Comparison of ENCODE assay signal across 25 cellular contexts in genomic region chr1:232417849-232418248, GRCh38.
"Had no signal": no experiment of that assay in that cellular context is flagged by ENCODE, and none has a peak within 500 bp of the region (broad histone marks: within the 10 kb centered on the region; RNA-seq: fewer than 3 reads in every experiment).

No MANE protein-coding gene starts in this region.

- H3K27ac ChIP-seq: gastrocnemius medialis, neutrophil, pancreas, right lobe of liver, testis, tibial artery, upper lobe of right lung, uterus had no signal

- H3K9me3 ChIP-seq: gastrocnemius medialis, neutrophil, pancreas, right lobe of liver, testis, tibial artery, upper lobe of right lung, uterus had no signal

- H3K4me3 Mint-ChIP-seq: effector memory CD8-positive, alpha-beta T cell; memory B cell; naive thymus-derived CD4-positive, alpha-beta T cell; nephron progenitor cell had no signal

- ATAC-seq: effector memory CD8-positive, alpha-beta T cell; gastrocnemius medialis; left lobe of liver; naive thymus-derived CD4-positive, alpha-beta T cell; pancreas; right lobe of liver; upper lobe of right lung had no signal

- H3K9me3 Mint-ChIP-seq: effector memory CD8-positive, alpha-beta T cell; memory B cell; naive thymus-derived CD4-positive, alpha-beta T cell; nephron progenitor cell had no signal

- H3K27ac Mint-ChIP-seq: effector memory CD8-positive, alpha-beta T cell; memory B cell; naive thymus-derived CD4-positive, alpha-beta T cell; nephron progenitor cell had no signal

- H3K4me1 ChIP-seq: gastrocnemius medialis, pancreas, right lobe of liver, testis, upper lobe of right lung, uterus had no signal

- H3K36me3 Mint-ChIP-seq: memory B cell; naive thymus-derived CD4-positive, alpha-beta T cell had no signal

- H3K4me1 Mint-ChIP-seq: memory B cell had no signal

- H3K4me3 ChIP-seq: gastrocnemius medialis, lung, pancreas, right lobe of liver, smooth muscle cell, testis, tibial artery, upper lobe of right lung, uterus had no signal

- H3K36me3 ChIP-seq: pancreas, uterus had no signal

- DNase-seq: cerebellar nuclear complex; cortex of kidney; effector memory CD8-positive, alpha-beta T cell; gastrocnemius medialis; head of caudate nucleus; midbrain; naive thymus-derived CD4-positive, alpha-beta T cell; nephron progenitor cell; pancreas; right lobe of liver; stimulated activated CD4-positive, alpha-beta T cell treated with anti-CD3 and anti-CD28 coated beads, Interleukin-12 subunit alpha, Interleukin-12 subunit beta, amount 100 ng/mL, for 4 hours; stimulated activated CD4-positive, alpha-beta T cell treated with anti-CD3 and anti-CD28 coated beads, Interleukin-1b, Interleukin-23, amount 100 ng/mL, for 48 hours; stimulated activated CD4-positive, alpha-beta T cell treated with anti-CD3 and anti-CD28 coated beads, Interleukin-4, amount 100 ng/mL, for 1 hour; stimulated activated CD8-positive, alpha-beta memory T cell treated with anti-CD3 and anti-CD28 coated beads, Interleukin-4, amount 100 ng/mL, for 48 hours; stimulated activated naive CD4-positive, alpha-beta T cell treated with Interleukin-2 at 50 U/mL for 16 hours; substantia nigra; testis; tibial artery; upper lobe of right lung; uterus had no signal
